In the genomic region with DNA sequence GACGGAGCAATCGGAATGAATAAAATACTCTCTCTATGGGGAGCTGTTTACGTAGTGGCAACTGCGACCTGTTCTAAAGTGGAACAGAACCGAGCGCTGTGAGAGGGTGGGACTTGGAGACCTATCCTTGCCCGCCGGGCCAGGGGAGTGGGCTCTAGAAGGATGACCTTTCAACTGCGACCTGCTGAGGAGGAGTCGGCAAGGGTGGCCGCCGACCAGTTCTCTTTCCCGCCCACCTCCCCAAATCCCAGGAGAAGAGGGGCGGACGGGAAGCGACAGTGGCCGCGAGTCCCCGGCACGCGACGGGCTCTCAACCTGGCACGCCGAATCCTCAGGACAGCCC, we compare ENCODE assay signal across 8 cellular contexts. TPM values are rescaled to one million over a fixed set of nuclear protein-coding genes. Genes with fewer than 3 reads are reported as not detected.
DNase-seq lines count a peak whose midpoint lies in the region; ATAC-seq and TF ChIP-seq lines count a peak whose summit lies in the region.

No MANE protein-coding gene starts in this region.

- intact Hi-C loops in left cardiac atrium (cut with DNase I): loop anchor here in 1 of 2 donors (10.0 kb wide), 1 partner anchor 243 kb away; no protein-coding TSS in a partner anchor
- intact Hi-C loops in sigmoid colon (cut with DNase I): loop anchor here (2.0 to 10.0 kb wide), 4 partner anchors 143 to 553 kb away; partner anchors contain the start of genes GABPB1, SPPL2A and USP8

- TF ChIP-seq POLR2A in sigmoid colon (IDR thresholded peaks at IDR 0.05): no peak

- H3K27me3 ChIP-seq in adipocyte (replicated peaks; ENCODE audit: control insufficient read depth, insufficient read depth, low read length) (no peaks in the 10 kb centered on the region), sigmoid colon (no peaks in the 10 kb centered on the region)

- DNase-seq in activated CD4-positive, CD25-positive, alpha-beta regulatory T cell treated with anti-CD3 and anti-CD28 coated beads, Interleukin-2, amount 50 U/mL, for 16 hours (ENCODE audit: low read depth, low spot score): peak; percentile 16
- DNase-seq in activated CD4-positive, CD25-positive, alpha-beta regulatory T cell treated with anti-CD3 and anti-CD28 coated beads, Interleukin-2, amount 50 U/mL, for 72 hours: no peak
- DNase-seq in RPMI7951 (ENCODE audit: low read depth) (peak; percentile 43), adipocyte (ENCODE audit: low read depth) (peak; percentile 64), left cardiac atrium (no peak), sigmoid colon (no peak), kidney glomerular epithelial cell (lab: John Stamatoyannopoulos, UW) (no peak)

- H3K4me3 ChIP-seq in adipocyte (ENCODE audit: low read length): peak overlapping the region; percentile 87
- H3K4me3 ChIP-seq in sigmoid colon: peak overlapping the region; percentile 78 to 96 (median 92)

- TF ChIP-seq CTCF in sigmoid colon (IDR thresholded peaks at IDR 0.05): no peak

- no peak for TF ChIP-seq EP300 in sigmoid colon (IDR thresholded peaks at IDR 0.05)

- no peaks in the 10 kb centered on the region for H3K9me3 ChIP-seq in adipocyte (ENCODE audit: control insufficient read depth, low read length)
- H3K9me3 ChIP-seq in sigmoid colon: no peaks in the 10 kb centered on the region

- H3K4me1 ChIP-seq in adipocyte (ENCODE audit: control insufficient read depth, insufficient read depth, low read length): peaks cover 36% of the 10 kb centered on the region
- H3K4me1 ChIP-seq in sigmoid colon: peaks cover 0 to 33% (median 26%) of the 10 kb centered on the region in 4 donors

- peaks cover 11% of the 10 kb centered on the region for H3K36me3 ChIP-seq in adipocyte (ENCODE audit: control insufficient read depth, insufficient read depth, low read length, severe bottlenecking)
- H3K36me3 ChIP-seq in sigmoid colon: peaks cover 0 to 13% (median 8%) of the 10 kb centered on the region in 4 donors

- peak overlapping the region; percentile 96 for H3K9ac ChIP-seq in adipocyte (ENCODE audit: low read length)

- 0 to 1% methylated on average over 24 of the region's 24 CpGs for WGBS in sigmoid colon, 2 donors

- H3K27ac ChIP-seq in sigmoid colon: peak overlapping the region; percentile 90 to 95 (median 93)

- ATAC-seq in HG03108 (IDR thresholded peaks at IDR 0.05; ENCODE audit: unreplicated experiment) (peak; percentile 14), left cardiac atrium (peak; percentile 61 to 62)

RNA-seq across cellular contexts. Expression of gene AP4E1, which starts 0.6 kb away (rescaled TPM):
- 11.2 and 11.7 TPM in 2 replicates for total RNA-seq in RPMI7951 (2014; rRNA removed; shearing (Covaris generic))
- 1 to 10 TPM; 6.3 to 9.9 TPM for total RNA-seq in left cardiac atrium
- total RNA-seq in sigmoid colon: 1 to 10 TPM; 7.3 to 8.3 (median 8.0) TPM
- 1 to 10 TPM; 2.4 to 4.8 (median 3.2) TPM for polyA plus RNA-seq in sigmoid colon

Comparison
In these comparisons a context has a peak if more than half of its experiments do, and no peak if none do; other contexts are left out.
1. DNase-seq: peak in activated CD4-positive, CD25-positive, alpha-beta regulatory T cell treated with anti-CD3 and anti-CD28 coated beads, Interleukin-2, amount 50 U/mL, for 16 hours (single experiment), RPMI7951 (single experiment) and adipocyte (single experiment); none in activated CD4-positive, CD25-positive, alpha-beta regulatory T cell treated with anti-CD3 and anti-CD28 coated beads, Interleukin-2, amount 50 U/mL, for 72 hours (single experiment), left cardiac atrium (single experiment), sigmoid colon (single experiment) and kidney glomerular epithelial cell (single experiment).